Comparison of ENCODE assay signal across 10 cellular contexts in genomic region chr1:231613419-231614349, GRCh38. TPM values are rescaled to one million over a fixed set of nuclear protein-coding genes. Genes with fewer than 3 reads are reported as not detected.
DNase-seq lines count a peak whose midpoint lies in the region; ATAC-seq and TF ChIP-seq lines count a peak whose summit lies in the region.
"Had no signal": no experiment of that assay in that cellular context is flagged by ENCODE, and none has a peak within 500 bp of the region (broad histone marks: within the 10 kb centered on the region; RNA-seq: fewer than 3 reads in every experiment).

No MANE protein-coding gene starts in this region.

- peak; percentile 88 for DNase-seq in DMS79 (lab: John Stamatoyannopoulos, UW)
- peak; percentile 25 for DNase-seq in SK-MEL-5 (ENCODE audit: low read depth, low spot score)
- peak in 1 of 2 donors; percentile 36 for DNase-seq in left lung
- no peak for DNase-seq in NCI-H526 treated with DMSO at 0.1 percent for 48 hours (lab: John Stamatoyannopoulos, UW)
- no peak for DNase-seq in islet precursor cell
- no peak for DNase-seq in ecto neural progenitor cell (ENCODE audit: low spot score)
- DNase-seq: NCI-H187 treated with DMSO at 0.1 percent for 48 hours had no signal

- TF ChIP-seq CTCF in left lung (IDR thresholded peaks at IDR 0.05), result no peak

- no peaks in the 10 kb centered on the region for H3K36me3 ChIP-seq in left lung
- H3K36me3 ChIP-seq: esophagus muscularis mucosa, prostate gland had no signal

- no peaks in the 10 kb centered on the region for H3K9me3 ChIP-seq in left lung
- H3K9me3 ChIP-seq: esophagus muscularis mucosa, prostate gland had no signal

- in situ Hi-C loops in SK-MEL-5 (cut with HindIII; ENCODE audit: low pct_unique_long_range_greater_than_20kb, low sequenced_read_pairs), result loop anchor here (25.0 kb wide), 1 partner anchor 251 kb away; no protein-coding TSS in a partner anchor

- H3K27ac ChIP-seq in left lung, result peak overlapping the region in 1 of 2 donors; percentile 84
- H3K27ac ChIP-seq: esophagus muscularis mucosa, prostate gland had no signal

- ATAC-seq in GM21717 (IDR thresholded peaks at IDR 0.05; ENCODE audit: unreplicated experiment) (peak; percentile 20), left lung (peak; percentile 53)

- intact Hi-C loops in left lung (cut with DNase I), result no loop called here

- no peaks in the 10 kb centered on the region for H3K27me3 ChIP-seq in left lung

- no peak overlapping the region for H3K4me3 ChIP-seq in left lung
- H3K4me3 ChIP-seq: esophagus muscularis mucosa, prostate gland had no signal

- H3K4me1 ChIP-seq in left lung, result peaks cover 0 to 38% of the 10 kb centered on the region in 2 donors
- H3K4me1 ChIP-seq: prostate gland had no signal

RNA-seq across cellular contexts. Expression of gene DISC1, which starts 12.9 kb away (rescaled TPM):
- 4.8 and 5.4 TPM in 2 replicates for total RNA-seq in SK-MEL-5 (2014; rRNA removed; shearing (Covaris generic))
- polyA plus RNA-seq in SK-MEL-5 (2015; cell fraction: cytosol; rRNA removed), result 2.3 and 4.2 TPM in 2 replicates
- 3.9 and 7.5 TPM in 2 replicates for polyA plus RNA-seq in SK-MEL-5 (2015; cell fraction: nucleus; rRNA removed)
- total RNA-seq in left lung, result 10 to 100 TPM in 1 of 2 donors, 1 to 10 TPM in 1; 3.9 to 10.4 TPM

Comparison
In these comparisons a context has a peak if more than half of its experiments do, and no peak if none do; other contexts are left out.
1. DNase-seq: peak in DMS79 (single experiment) and SK-MEL-5 (single experiment); none in NCI-H526 treated with DMSO at 0.1 percent for 48 hours (single experiment), islet precursor cell (single experiment) and ecto neural progenitor cell (single experiment).